In genomic region chr3:49410844-49411549, GRCh38 we compare ENCODE assay signal across 8 cellular contexts. TPM values are rescaled to one million over a fixed set of nuclear protein-coding genes. Genes with fewer than 3 reads are reported as not detected.
DNase-seq lines count a peak whose midpoint lies in the region; ATAC-seq and TF ChIP-seq lines count a peak whose summit lies in the region.

No MANE protein-coding gene starts in this region.

- peak overlapping the region; percentile 77 to 90 (median 86) for H3K4me3 ChIP-seq in right lobe of liver
- peak overlapping the region; percentile 85 to 90 for H3K4me3 ChIP-seq in tibial artery

- H3K4me1 ChIP-seq in right lobe of liver: peaks cover 0 to 46% (median 7%) of the 10 kb centered on the region in 4 donors
- H3K4me1 ChIP-seq in tibial artery: peaks cover 0 to 78% (median 54%) of the 10 kb centered on the region in 4 donors

- WGBS in right lobe of liver (ENCODE audit: insufficient coverage, low coverage, low lambda C conversion rate, missing lambda C conversion rate): under 1% methylated on average over 34 of the region's 35 CpGs

- no peak for TF ChIP-seq POLR2A in right lobe of liver (IDR thresholded peaks at IDR 0.05)

- no peak for DNase-seq in activated naive CD4-positive, alpha-beta T cell (lab: John Stamatoyannopoulos, UW)
- DNase-seq in astrocyte of the hippocampus (ENCODE audit: low read depth, low spot score) (peak; percentile 64), right lobe of liver (no peak), tibial artery (no peak), DMS114 treated with DMSO at 0.1 percent for 48 hours (lab: John Stamatoyannopoulos, UW; ENCODE audit: unreplicated experiment) (no peak)
- DNase-seq in stimulated activated CD4-positive, alpha-beta T cell treated with anti-CD3 and anti-CD28 coated beads, Interleukin-12 subunit alpha, Interleukin-12 subunit beta, amount 100 ng/mL, for 4 hours: no peak
- DNase-seq in activated CD4-positive, CD25-positive, alpha-beta regulatory T cell (lab: John Stamatoyannopoulos, UW): no peak

- peaks cover 3% of the 10 kb centered on the region for H3K36me3 Mint-ChIP-seq in activated naive CD4-positive, alpha-beta T cell treated with anti-CD3 and anti-CD28 coated beads, Interleukin-2, amount 50 U/mL, for 24 hours

- H3K9me3 ChIP-seq in right lobe of liver: no peaks in the 10 kb centered on the region
- H3K9me3 ChIP-seq in tibial artery: no peaks in the 10 kb centered on the region

- peak overlapping the region; percentile 90 for H3K27ac Mint-ChIP-seq in activated naive CD4-positive, alpha-beta T cell treated with anti-CD3 and anti-CD28 coated beads, Interleukin-2, amount 50 U/mL, for 24 hours

- H3K36me3 ChIP-seq in right lobe of liver (peaks cover 0 to 10% (median 0%) of the 10 kb centered on the region in 4 donors), tibial artery (peaks cover 4 to 16% (median 6%) of the 10 kb centered on the region in 3 donors)

- peaks cover 59% of the 10 kb centered on the region for H3K4me1 Mint-ChIP-seq in activated naive CD4-positive, alpha-beta T cell treated with anti-CD3 and anti-CD28 coated beads, Interleukin-2, amount 50 U/mL, for 24 hours

- no peaks in the 10 kb centered on the region for H3K9me3 Mint-ChIP-seq in activated naive CD4-positive, alpha-beta T cell treated with anti-CD3 and anti-CD28 coated beads, Interleukin-2, amount 50 U/mL, for 24 hours

- H3K4me3 Mint-ChIP-seq in activated naive CD4-positive, alpha-beta T cell treated with anti-CD3 and anti-CD28 coated beads, Interleukin-2, amount 50 U/mL, for 24 hours: peak overlapping the region; percentile 97

- H3K27me3 Mint-ChIP-seq in activated naive CD4-positive, alpha-beta T cell treated with anti-CD3 and anti-CD28 coated beads, Interleukin-2, amount 50 U/mL, for 24 hours: no peaks in the 10 kb centered on the region

- no peaks in the 10 kb centered on the region for H3K27me3 ChIP-seq in right lobe of liver
- H3K27me3 ChIP-seq in tibial artery: no peaks in the 10 kb centered on the region

- ATAC-seq in right lobe of liver: no peak

- intact Hi-C loops in right lobe of liver (cut with DNase I) (no loop called here), tibial artery (cut with DNase I; ENCODE audit: low total_unique reads) (no loop called here)

- TF ChIP-seq CTCF in right lobe of liver (IDR thresholded peaks at IDR 0.05) (no peak), tibial artery (IDR thresholded peaks at IDR 0.05) (no peak)

- H3K27ac ChIP-seq in right lobe of liver (peak overlapping the region; percentile 83 to 96 (median 95)), tibial artery (peak overlapping the region; percentile 96 to 99)

RNA-seq across cellular contexts. Expression of gene RHOA, which starts 0.8 kb away (rescaled TPM):
- total RNA-seq in right lobe of liver: 100 to 1,000 TPM; 142 to 251 (median 171) TPM

RNA-seq across cellular contexts. Expression of gene TCTA, which starts 1.2 kb away (rescaled TPM):
- total RNA-seq in right lobe of liver: 10 to 100 TPM; 15.9 to 26.0 (median 19.4) TPM

RNA-seq across cellular contexts. Expression of gene AMT, which starts 11.3 kb away (rescaled TPM):
- total RNA-seq in right lobe of liver: 10 to 100 TPM in 5 of 6 experiments, 1 to 10 TPM in 1; 8.4 to 52.0 (median 31.3) TPM

RNA-seq across cellular contexts. Expression of gene NICN1, which starts 18.1 kb away (rescaled TPM):
- 10 to 100 TPM in 2 of 6 experiments, 1 to 10 TPM in 4; 2.2 to 13.1 (median 8.3) TPM for total RNA-seq in right lobe of liver

RNA-seq across cellular contexts. Expression of gene GPX1, which starts 52.8 kb away (rescaled TPM):
- 100 to 1,000 TPM; 127 to 455 (median 278) TPM for total RNA-seq in right lobe of liver
